Comparison of ENCODE assay signal across 9 cellular contexts in genomic region chr3:9826815-9827574, GRCh38. TPM values are rescaled to one million over a fixed set of nuclear protein-coding genes. Genes with fewer than 3 reads are reported as not detected.
DNase-seq lines count a peak whose midpoint lies in the region; ATAC-seq, FAIRE-seq and TF ChIP-seq lines count a peak whose summit lies in the region.
"Had no signal": no experiment of that assay in that cellular context is flagged by ENCODE, and none has a peak within 500 bp of the region (broad histone marks: within the 10 kb centered on the region; RNA-seq: fewer than 3 reads in every experiment).

No MANE protein-coding gene starts in this region.

- ATAC-seq in T-cell (replicated peaks in 1 of 4) = peak in 3 of 4 experiments; percentile 48 to 56 (median 50)
- no peak for ATAC-seq in HG03469 (IDR thresholded peaks at IDR 0.05; ENCODE audit: unreplicated experiment)

- H3K36me3 ChIP-seq in H7 (replicated peaks; ENCODE audit: control insufficient read depth, insufficient read depth, low read length) = no peaks in the 10 kb centered on the region; the same call in 1 of the 2 replicates

- H3K4me3 Mint-ChIP-seq in T-cell = no peak overlapping the region

- peaks cover 7 to 14% (median 9%) of the 10 kb centered on the region in 3 donors for H3K4me1 Mint-ChIP-seq in T-cell

- H3K27me3 Mint-ChIP-seq in T-cell = no peaks in the 10 kb centered on the region

- CTCF ChIA-PET in AG04450 (lab: Charles Lee) (interaction anchor here (0.6 to 1.6 kb wide), 4 partner anchors 39 to 119 kb away, joined by 3 to 5 read pairs (median 4); no protein-coding TSS in a partner anchor), T-cell (lab: Charles Lee) (interaction anchor here (0.5 to 0.6 kb wide), 3 partner anchors 18 to 333 kb away, joined by 4 to 10 read pairs (median 4); no protein-coding TSS in a partner anchor)

- DNase-seq in AG04450 (ENCODE audit: low read depth, low spot score) = no peak
- peak; percentile 82 for DNase-seq in H7
- peak in 3 of 34 experiments; percentile 9 to 10 (median 10) for DNase-seq in T-cell
- DNase-seq in glomerular visceral epithelial cell (ENCODE audit: extremely low spot score) = peak; percentile 24
- no peak for DNase-seq in inferior parietal cortex (ENCODE audit: extremely low spot score)
- no peak for DNase-seq in frontal cortex (ENCODE audit: low spot score in 2 of 2)
- no peak for DNase-seq in HCEC 1CT

- H3K36me3 Mint-ChIP-seq in T-cell = peaks cover 3% of the 10 kb centered on the region

- H3K9me3 Mint-ChIP-seq in T-cell = no peaks in the 10 kb centered on the region

- H3K9me3 ChIP-seq in AG04450 (ENCODE audit: control insufficient read depth, insufficient read depth, low read length) = no peaks in the 10 kb centered on the region

- no peak overlapping the region for H3K4me3 ChIP-seq in AG04450 (ENCODE audit: low read depth, low read length)
- H3K4me3 ChIP-seq in H7 (ENCODE audit: insufficient read depth, low read depth, low read length) = no peak overlapping the region

- peak; percentile 28; the same call in 1 of the 2 replicates for TF ChIP-seq CTCF in AG04450 (IDR thresholded peaks at IDR 0.05; ENCODE audit: low read depth, low read length)

- H3K27me3 ChIP-seq in AG04450 (ENCODE audit: control insufficient read depth, insufficient read depth, low read length) (no peaks in the 10 kb centered on the region), H7 (ENCODE audit: control insufficient read depth, insufficient read depth, low read length) (no peaks in the 10 kb centered on the region)

- POLR2A ChIA-PET in AG04450 (lab: Yijun Ruan, JAX) = interaction anchor here (1.0 kb wide), 1 partner anchor 156 kb away, joined by 4 read pairs; no protein-coding TSS in a partner anchor
- POLR2A ChIA-PET in T-cell (lab: Charles Lee) = no interaction called here

- FAIRE-seq in frontal cortex (lab: Jason Lieb, UNC) = no peak

- no peak overlapping the region for H3K27ac ChIP-seq in AG04450 (ENCODE audit: low read depth, low read length)

- H3K27ac Mint-ChIP-seq in T-cell = no peak overlapping the region

RNA-seq across cellular contexts. Expression of gene RPUSD3, which starts 16.8 kb away (rescaled TPM):
- 29.0 and 34.2 TPM in 2 replicates for polyA plus RNA-seq in AG04450 (2011; rRNA removed)
- 22.7 and 31.5 TPM in 2 replicates for polyA minus RNA-seq in AG04450 (2011; rRNA and poly(A)+ RNA removed)
- total RNA-seq in H7 (2014; rRNA removed; shearing (Covaris generic)) = 117 and 131 TPM in 2 replicates
- total RNA-seq in T-cell = 10 to 100 TPM; 23.6 to 70.5 (median 64.7) TPM
- total RNA-seq in frontal cortex = 13.9 TPM

RNA-seq across cellular contexts. Expression of gene TTLL3, which starts 16.9 kb away (rescaled TPM):
- polyA plus RNA-seq in AG04450 (2011; rRNA removed) = 17.8 and 22.4 TPM in 2 replicates
- 15.5 and 22.4 TPM in 2 replicates for polyA minus RNA-seq in AG04450 (2011; rRNA and poly(A)+ RNA removed)
- 3.7 and 7.4 TPM in 2 replicates for total RNA-seq in H7 (2014; rRNA removed; shearing (Covaris generic))
- total RNA-seq in T-cell (10 to 100 TPM; 59.8 to 94.9 (median 67.4) TPM), frontal cortex (17.1 TPM)

RNA-seq across cellular contexts. Expression of gene ARPC4, which starts 34.1 kb away (rescaled TPM):
- 199 and 200 TPM in 2 replicates for polyA plus RNA-seq in AG04450 (2011; rRNA removed)
- polyA minus RNA-seq in AG04450 (2011; rRNA and poly(A)+ RNA removed) = 181 and 208 TPM in 2 replicates
- total RNA-seq in H7 (2014; rRNA removed; shearing (Covaris generic)) = 207 and 239 TPM in 2 replicates
- total RNA-seq in T-cell (100 to 1,000 TPM; 144 to 160 (median 147) TPM), frontal cortex (181 TPM)

RNA-seq across cellular contexts. Expression of gene TADA3, which starts 34.7 kb away (rescaled TPM):
- 61.8 and 83.7 TPM in 2 replicates for polyA plus RNA-seq in AG04450 (2011; rRNA removed)
- 59.2 and 73.6 TPM in 2 replicates for polyA minus RNA-seq in AG04450 (2011; rRNA and poly(A)+ RNA removed)
- 76.0 and 79.6 TPM in 2 replicates for total RNA-seq in H7 (2014; rRNA removed; shearing (Covaris generic))
- 10 to 100 TPM; 29.1 to 46.5 (median 41.1) TPM for total RNA-seq in T-cell
- 33.0 TPM for total RNA-seq in frontal cortex

RNA-seq across cellular contexts. Expression of gene CIDEC, which starts 53.1 kb away (rescaled TPM):
- polyA plus RNA-seq in AG04450 (2011; rRNA removed) = not detected in 2 replicates
- polyA minus RNA-seq in AG04450 (2011; rRNA and poly(A)+ RNA removed) = not detected in 2 replicates
- not detected in 2 replicates for total RNA-seq in H7 (2014; rRNA removed; shearing (Covaris generic))
- total RNA-seq in T-cell = under 1 TPM in 1 of 5 donors, not detected in 4; 0.66 TPM
- total RNA-seq in frontal cortex = not detected
- total RNA-seq: pulmonary artery endothelial cell had no signal

Comparison
In these comparisons a context has a peak if more than half of its experiments do, and no peak if none do; other contexts are left out.
1. DNase-seq: peak in H7 (single experiment) and glomerular visceral epithelial cell (single experiment); none in AG04450 (single experiment), inferior parietal cortex (single experiment), frontal cortex (0 of 2) and HCEC 1CT (single experiment).